ENCODE assay signal across 11 cellular contexts in genomic region chr1:8643542-8644536, GRCh38.
DNase-seq lines count a peak whose midpoint lies in the region; ATAC-seq and TF ChIP-seq lines count a peak whose summit lies in the region.
"Had no signal": no experiment of that assay in that cellular context is flagged by ENCODE, and none has a peak within 500 bp of the region (broad histone marks: within the 10 kb centered on the region; RNA-seq: fewer than 3 reads in every experiment).

No MANE protein-coding gene starts in this region.

- H3K4me3 ChIP-seq in osteoblast (ENCODE audit: insufficient read depth, low read length) (no peak overlapping the region), suprapubic skin (no peak overlapping the region)

- no peak overlapping the region for H2AFZ ChIP-seq in osteoblast (ENCODE audit: low read length)

- no peaks in the 10 kb centered on the region for H3K9me3 ChIP-seq in osteoblast (ENCODE audit: low read depth, low read length)
- no peaks in the 10 kb centered on the region for H3K9me3 ChIP-seq in suprapubic skin

- H3K27ac Mint-ChIP-seq in activated naive CD4-positive, alpha-beta T cell treated with anti-CD3 and anti-CD28 coated beads for 36 hours = no peak overlapping the region
- H3K27ac Mint-ChIP-seq in stimulated activated naive B cell treated with anti-CD40 and anti-IgM and Interleukin-4, amounts not matched to agents 10 μg/mL and 1 μg/mL and 100 μg/mL, for 72 hours = peak overlapping the region; percentile 9
- H3K27ac Mint-ChIP-seq: CD4-positive, alpha-beta memory T cell had no signal

- H3K4me3 Mint-ChIP-seq in activated naive CD4-positive, alpha-beta T cell treated with anti-CD3 and anti-CD28 coated beads for 36 hours = no peak overlapping the region
- H3K4me3 Mint-ChIP-seq in stimulated activated naive B cell treated with anti-CD40 and anti-IgM and Interleukin-4, amounts not matched to agents 10 μg/mL and 1 μg/mL and 100 μg/mL, for 72 hours = peak overlapping the region in 1 of 2 donors; percentile 19
- H3K4me3 Mint-ChIP-seq: CD4-positive, alpha-beta memory T cell; central memory CD8-positive, alpha-beta T cell had no signal

- peaks cover 57% of the 10 kb centered on the region for H3K79me2 ChIP-seq in osteoblast (ENCODE audit: insufficient read depth, low read length)

- intact Hi-C loops in activated naive CD4-positive, alpha-beta T cell treated with anti-CD3 and anti-CD28 coated beads for 36 hours (cut with micrococcal nuclease) = no loop called here
- intact Hi-C loops in Right ventricle myocardium superior (cut with DNase I) = no loop called here

- no peaks in the 10 kb centered on the region for H3K27me3 Mint-ChIP-seq in activated naive CD4-positive, alpha-beta T cell treated with anti-CD3 and anti-CD28 coated beads for 36 hours (ENCODE audit: low read depth)
- H3K27me3 Mint-ChIP-seq in stimulated activated naive B cell treated with anti-CD40 and anti-IgM and Interleukin-4, amounts not matched to agents 10 μg/mL and 1 μg/mL and 100 μg/mL, for 72 hours = no peaks in the 10 kb centered on the region
- H3K27me3 Mint-ChIP-seq: CD4-positive, alpha-beta memory T cell; central memory CD8-positive, alpha-beta T cell had no signal

- H3K4me1 Mint-ChIP-seq in activated naive CD4-positive, alpha-beta T cell treated with anti-CD3 and anti-CD28 coated beads for 36 hours (ENCODE audit: low read depth) = peaks cover 34% of the 10 kb centered on the region
- peaks cover 24 to 60% of the 10 kb centered on the region in 2 donors for H3K4me1 Mint-ChIP-seq in stimulated activated naive B cell treated with anti-CD40 and anti-IgM and Interleukin-4, amounts not matched to agents 10 μg/mL and 1 μg/mL and 100 μg/mL, for 72 hours
- H3K4me1 Mint-ChIP-seq: CD4-positive, alpha-beta memory T cell; central memory CD8-positive, alpha-beta T cell had no signal

- H4K20me1 ChIP-seq in osteoblast (ENCODE audit: insufficient read depth, low read length) = peaks cover 3% of the 10 kb centered on the region

- H3K36me3 Mint-ChIP-seq in activated naive CD4-positive, alpha-beta T cell treated with anti-CD3 and anti-CD28 coated beads for 36 hours (ENCODE audit: low read depth) = peaks cover 2% of the 10 kb centered on the region
- H3K36me3 Mint-ChIP-seq in stimulated activated naive B cell treated with anti-CD40 and anti-IgM and Interleukin-4, amounts not matched to agents 10 μg/mL and 1 μg/mL and 100 μg/mL, for 72 hours = peaks cover 0 to 14% of the 10 kb centered on the region in 2 donors

- WGBS in suprapubic skin = 89% methylated on average over 6 of the region's 6 CpGs

- no peak for TF ChIP-seq POLR2A in suprapubic skin (IDR thresholded peaks at IDR 0.05)

- peak; percentile 28 for DNase-seq in activated naive CD4-positive, alpha-beta T cell treated with anti-CD3 and anti-CD28 coated beads for 36 hours
- no peak for DNase-seq in activated naive CD4-positive, alpha-beta T cell (lab: John Stamatoyannopoulos, UW)
- DNase-seq in NCI-H1105 (lab: John Stamatoyannopoulos, UW) = peak; percentile 63
- peak; percentile 53 for DNase-seq in stimulated activated naive B cell treated with anti-CD40 and anti-IgM and Interleukin-4, amounts not matched to agents 10 μg/mL and 1 μg/mL and 100 μg/mL, for 72 hours
- no peak for DNase-seq in osteoblast (ENCODE audit: insufficient read length, low spot score, missing footprints)
- DNase-seq in suprapubic skin (ENCODE audit: low spot score in 2 of 2) = no peak
- no peak for DNase-seq in Right ventricle myocardium superior
- DNase-seq: CD4-positive, alpha-beta memory T cell; T1000 had no signal

- peaks cover 15% of the 10 kb centered on the region for H3K4me1 ChIP-seq in osteoblast (ENCODE audit: insufficient read depth, low read length)
- peaks cover 4% of the 10 kb centered on the region for H3K4me1 ChIP-seq in suprapubic skin

- H3K27ac ChIP-seq in osteoblast (ENCODE audit: low read depth, low read length) (no peak overlapping the region), suprapubic skin (no peak overlapping the region)

- TF ChIP-seq CTCF in osteoblast (IDR thresholded peaks at IDR 0.05; ENCODE audit: extremely low read depth, low read depth, low read length) = no peak
- no peak for TF ChIP-seq CTCF in suprapubic skin (IDR thresholded peaks at IDR 0.05)

- no peaks in the 10 kb centered on the region for H3K9me3 Mint-ChIP-seq in activated naive CD4-positive, alpha-beta T cell treated with anti-CD3 and anti-CD28 coated beads for 36 hours
- no peaks in the 10 kb centered on the region for H3K9me3 Mint-ChIP-seq in stimulated activated naive B cell treated with anti-CD40 and anti-IgM and Interleukin-4, amounts not matched to agents 10 μg/mL and 1 μg/mL and 100 μg/mL, for 72 hours
- H3K9me3 Mint-ChIP-seq: CD4-positive, alpha-beta memory T cell; central memory CD8-positive, alpha-beta T cell had no signal

- CTCF ChIA-PET in activated naive CD4-positive, alpha-beta T cell treated with anti-CD3 and anti-CD28 coated beads for 36 hours (lab: Charles Lee) = interaction anchor here (0.6 to 1.0 kb wide), 2 partner anchors 30 to 41 kb away, joined by 3 read pairs; no protein-coding TSS in a partner anchor

- no peak for TF ChIP-seq EP300 in suprapubic skin (IDR thresholded peaks at IDR 0.05)

- peak; percentile 76 for ATAC-seq in HG02623 (IDR thresholded peaks at IDR 0.05; ENCODE audit: unreplicated experiment)
- ATAC-seq in stimulated activated naive B cell treated with anti-CD40 and anti-IgM and Interleukin-4, amounts not matched to agents 10 μg/mL and 1 μg/mL and 100 μg/mL, for 72 hours (replicated peaks) = peak; percentile 97 to 98
- ATAC-seq in Right ventricle myocardium superior (ENCODE audit: poor library complexity) = no peak

- H3K36me3 ChIP-seq in osteoblast (ENCODE audit: insufficient read depth, low read length) = no peaks in the 10 kb centered on the region
- H3K36me3 ChIP-seq in suprapubic skin = no peaks in the 10 kb centered on the region

- no peaks in the 10 kb centered on the region for H3K27me3 ChIP-seq in osteoblast (ENCODE audit: insufficient read depth, low read length)
- H3K27me3 ChIP-seq in suprapubic skin = no peaks in the 10 kb centered on the region

- H3K4me2 ChIP-seq in osteoblast (ENCODE audit: insufficient read depth, low read length) = no peak overlapping the region

Comparison
In these comparisons a context has a peak if more than half of its experiments do, and no peak if none do; other contexts are left out.
1. DNase-seq: peak in activated naive CD4-positive, alpha-beta T cell treated with anti-CD3 and anti-CD28 coated beads for 36 hours (single experiment), NCI-H1105 (single experiment) and stimulated activated naive B cell treated with anti-CD40 and anti-IgM and Interleukin-4, amounts not matched to agents 10 μg/mL and 1 μg/mL and 100 μg/mL, for 72 hours (single experiment); none in activated naive CD4-positive, alpha-beta T cell (0 of 4), osteoblast (single experiment), suprapubic skin (0 of 2) and Right ventricle myocardium superior (single experiment).